ENCODE assay signal across 29 cellular contexts in genomic region chr14:106414464-106414863, GRCh38.
"Had no signal": no experiment of that assay in that cellular context is flagged by ENCODE, and none has a peak within 500 bp of the region (broad histone marks: within the 10 kb centered on the region; RNA-seq: fewer than 3 reads in every experiment).

No MANE protein-coding gene starts in this region.

- H3K27me3 Mint-ChIP-seq: type B pancreatic cell had no signal

- H3K36me3 Mint-ChIP-seq: stimulated activated effector memory CD8-positive, alpha-beta T cell treated with anti-CD3 and anti-CD28 coated beads, Interleukin-12 subunit alpha, Interleukin-12 subunit beta, amount 100 ng/mL, for 72 hours; stimulated activated memory B cell treated with anti-CD40 and anti-IgM and Interleukin-4, amounts not matched to agents 10 μg/mL and 1 μg/mL and 100 μg/mL, for 72 hours; stimulated activated naive B cell treated with anti-CD40 and anti-IgM and Interleukin-4, amounts not matched to agents 10 μg/mL and 1 μg/mL and 100 μg/mL, for 72 hours; type B pancreatic cell had no signal

- H3K36me3 ChIP-seq: stomach, suprapubic skin, thoracic aorta, thyroid gland, tibial artery, tibial nerve, transverse colon, upper lobe of left lung, upper lobe of right lung, uterus, vagina had no signal

- H3K27ac ChIP-seq: stomach, suprapubic skin, testis, thoracic aorta, thyroid gland, tibial artery, tibial nerve, transverse colon, upper lobe of left lung, upper lobe of right lung, uterus, vagina had no signal

- H3K4me3 Mint-ChIP-seq: stimulated activated effector memory CD8-positive, alpha-beta T cell treated with anti-CD3 and anti-CD28 coated beads, Interleukin-12 subunit alpha, Interleukin-12 subunit beta, amount 100 ng/mL, for 72 hours; stimulated activated memory B cell treated with anti-CD40 and anti-IgM and Interleukin-4, amounts not matched to agents 10 μg/mL and 1 μg/mL and 100 μg/mL, for 72 hours; stimulated activated naive B cell treated with anti-CD40 and anti-IgM and Interleukin-4, amounts not matched to agents 10 μg/mL and 1 μg/mL and 100 μg/mL, for 72 hours; stimulated activated naive CD8-positive, alpha-beta T cell treated with anti-CD3 and anti-CD28 coated beads, Interleukin-15, amount 100 ng/mL, for 72 hours; stimulated activated naive CD8-positive, alpha-beta T cell treated with anti-CD3 and anti-CD28 coated beads, Interleukin-15, Interleukin-2, amounts not matched to agents 100 ng/mL and 50 ng/mL, for 24 hours; type B pancreatic cell had no signal

- H3K9me3 ChIP-seq: suprapubic skin, testis, thoracic aorta, thyroid gland, tibial artery, tibial nerve, transverse colon, upper lobe of right lung, uterus, vagina had no signal

- FAIRE-seq: urothelium cell line had no signal

- H3K4me1 ChIP-seq: stomach, suprapubic skin, testis, thyroid gland, tibial artery, tibial nerve, transverse colon, upper lobe of left lung, upper lobe of right lung, uterus, vagina had no signal

- H3K4me1 Mint-ChIP-seq: stimulated activated effector memory CD8-positive, alpha-beta T cell treated with anti-CD3 and anti-CD28 coated beads, Interleukin-12 subunit alpha, Interleukin-12 subunit beta, amount 100 ng/mL, for 72 hours; stimulated activated memory B cell treated with anti-CD40 and anti-IgM and Interleukin-4, amounts not matched to agents 10 μg/mL and 1 μg/mL and 100 μg/mL, for 72 hours had no signal

- H3K27me3 ChIP-seq: suprapubic skin, testis, thyroid gland, tibial artery, tibial nerve, transverse colon, upper lobe of left lung, upper lobe of right lung, vagina had no signal

- DNase-seq: stimulated activated CD4-positive, alpha-beta T cell treated with anti-CD3 and anti-CD28 coated beads, Interleukin-2, amount 100 ng/mL, for 48 hours; stimulated activated CD4-positive, alpha-beta T cell treated with anti-CD3 and anti-CD28 coated beads, Interleukin-4, amount 100 ng/mL, for 1 hour; stimulated activated CD4-positive, alpha-beta T cell treated with anti-CD3 and anti-CD28 coated beads, Interleukin-4, amount 100 ng/mL, for 24 hours; stimulated activated CD4-positive, alpha-beta T cell treated with anti-CD3 and anti-CD28 coated beads, Interleukin-4, amount 100 ng/mL, for 4 hours; stimulated activated CD8-positive, alpha-beta memory T cell treated with anti-CD3 and anti-CD28 coated beads, Interleukin-4, amount 100 ng/mL, for 48 hours; stimulated activated naive B cell treated with anti-CD40 and anti-IgM and Interleukin-4, amounts not matched to agents 10 μg/mL and 1 μg/mL and 100 μg/mL, for 72 hours; stimulated activated naive CD4-positive, alpha-beta T cell; stimulated activated naive CD4-positive, alpha-beta T cell treated with Interleukin-2 at 50 U/mL for 16 hours; stimulated activated naive CD8-positive, alpha-beta T cell treated with anti-CD3 and anti-CD28 coated beads, Interleukin-15, amount 100 ng/mL, for 72 hours; stimulated activated naive CD8-positive, alpha-beta T cell treated with anti-CD3 and anti-CD28 coated beads, Interleukin-15, Interleukin-2, amounts not matched to agents 100 U/mL and 50 U/mL, for 24 hours; stomach; substantia nigra; testis; thyroid gland; tibial artery; transverse colon; trophoblast cell; upper lobe of left lung; upper lobe of right lung; uterus had no signal

- ATAC-seq: stimulated activated effector memory CD8-positive, alpha-beta T cell treated with anti-CD3 and anti-CD28 coated beads, Interleukin-12 subunit alpha, Interleukin-12 subunit beta, amount 100 ng/mL, for 72 hours; stimulated activated memory B cell treated with anti-CD40 and anti-IgM and Interleukin-4, amounts not matched to agents 10 μg/mL and 1 μg/mL and 100 μg/mL, for 72 hours; stimulated activated naive B cell treated with anti-CD40 and anti-IgM and Interleukin-4, amounts not matched to agents 10 μg/mL and 1 μg/mL and 100 μg/mL, for 72 hours; stimulated activated naive CD8-positive, alpha-beta T cell treated with anti-CD3 and anti-CD28 coated beads, Interleukin-15, amount 100 ng/mL, for 72 hours; stimulated activated naive CD8-positive, alpha-beta T cell treated with anti-CD3 and anti-CD28 coated beads, Interleukin-15, Interleukin-2, amounts not matched to agents 100 U/mL and 50 U/mL, for 24 hours; upper lobe of right lung had no signal

- H3K4me3 ChIP-seq: stomach, suprapubic skin, testis, thoracic aorta, thyroid gland, tibial artery, tibial nerve, transverse colon, upper lobe of left lung, upper lobe of right lung, uterus, vagina had no signal

- H3K27ac Mint-ChIP-seq: stimulated activated effector memory CD8-positive, alpha-beta T cell treated with anti-CD3 and anti-CD28 coated beads, Interleukin-12 subunit alpha, Interleukin-12 subunit beta, amount 100 ng/mL, for 72 hours; stimulated activated memory B cell treated with anti-CD40 and anti-IgM and Interleukin-4, amounts not matched to agents 10 μg/mL and 1 μg/mL and 100 μg/mL, for 72 hours; stimulated activated naive B cell treated with anti-CD40 and anti-IgM and Interleukin-4, amounts not matched to agents 10 μg/mL and 1 μg/mL and 100 μg/mL, for 72 hours; stimulated activated naive CD8-positive, alpha-beta T cell treated with anti-CD3 and anti-CD28 coated beads, Interleukin-15, amount 100 ng/mL, for 72 hours; stimulated activated naive CD8-positive, alpha-beta T cell treated with anti-CD3 and anti-CD28 coated beads, Interleukin-15, Interleukin-2, amounts not matched to agents 100 ng/mL and 50 ng/mL, for 24 hours; type B pancreatic cell had no signal

- H3K9me3 Mint-ChIP-seq: stimulated activated effector memory CD8-positive, alpha-beta T cell treated with anti-CD3 and anti-CD28 coated beads, Interleukin-12 subunit alpha, Interleukin-12 subunit beta, amount 100 ng/mL, for 72 hours; stimulated activated memory B cell treated with anti-CD40 and anti-IgM and Interleukin-4, amounts not matched to agents 10 μg/mL and 1 μg/mL and 100 μg/mL, for 72 hours; stimulated activated naive B cell treated with anti-CD40 and anti-IgM and Interleukin-4, amounts not matched to agents 10 μg/mL and 1 μg/mL and 100 μg/mL, for 72 hours; stimulated activated naive CD8-positive, alpha-beta T cell treated with anti-CD3 and anti-CD28 coated beads, Interleukin-15, amount 100 ng/mL, for 72 hours; stimulated activated naive CD8-positive, alpha-beta T cell treated with anti-CD3 and anti-CD28 coated beads, Interleukin-15, Interleukin-2, amounts not matched to agents 100 ng/mL and 50 ng/mL, for 24 hours; type B pancreatic cell had no signal
